12 cellular contexts compared by ENCODE assay signal in the genomic region with DNA sequence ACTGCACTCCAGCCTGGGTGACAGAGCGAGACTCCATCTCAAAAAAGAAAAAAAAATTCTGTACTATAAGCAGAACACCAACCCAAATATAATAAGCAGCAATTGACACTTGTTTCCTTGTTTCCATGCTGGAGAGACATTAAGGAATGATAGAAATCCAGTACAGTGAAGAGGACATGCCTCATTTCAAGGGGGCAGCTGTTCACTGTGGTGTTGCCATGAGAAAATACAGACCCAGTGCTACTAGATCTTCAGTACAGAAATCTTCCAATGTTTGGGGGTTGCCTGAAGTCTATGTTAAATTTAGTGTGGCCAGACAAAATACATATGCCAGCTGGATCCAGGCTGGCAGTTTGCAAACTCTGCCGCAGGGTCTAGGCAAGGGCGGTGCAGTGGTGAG. TPM values are rescaled to one million over a fixed set of nuclear protein-coding genes. Genes with fewer than 3 reads are reported as not detected.
DNase-seq lines count a peak whose midpoint lies in the region; ATAC-seq, FAIRE-seq and TF ChIP-seq lines count a peak whose summit lies in the region.
"Had no signal": no experiment of that assay in that cellular context is flagged by ENCODE, and none has a peak within 500 bp of the region (broad histone marks: within the 10 kb centered on the region; RNA-seq: fewer than 3 reads in every experiment).

No MANE protein-coding gene starts in this region.

- H3T11ph ChIP-seq in H9 (ENCODE audit: low read length), result no peak overlapping the region

- peak overlapping the region; percentile 96 for H3K27ac Mint-ChIP-seq in HFFc6
- peak overlapping the region; percentile 83 to 86 for H3K27ac Mint-ChIP-seq in activated naive CD4-positive, alpha-beta T cell treated with anti-CD3 and anti-CD28 coated beads, Interleukin-2, amount 50 U/mL, for 72 hours
- H3K27ac Mint-ChIP-seq in naive thymus-derived CD8-positive, alpha-beta T cell, result peak overlapping the region in 9 of 10 donors; percentile 68 to 98 (median 89)
- no peak overlapping the region for H3K27ac Mint-ChIP-seq in H9
- H3K27ac Mint-ChIP-seq: nephron progenitor cell had no signal

- H3K4ac ChIP-seq in H9 (ENCODE audit: low read depth, low read length), result no peak overlapping the region

- no peak overlapping the region for H4K5ac ChIP-seq in H9 (ENCODE audit: insufficient read length, low read depth, low read length)

- no peaks in the 10 kb centered on the region for H3K23me2 ChIP-seq in H9 (ENCODE audit: insufficient read length, low read depth, low read length, poor library complexity, severe bottlenecking)

- H3K27ac ChIP-seq in BLaER1 treated with 17β-estradiol and CSF1 and Interleukin-3, amounts not matched to agents 10 nM and 100 nM, result peak overlapping the region in 9 of 11 experiments; percentile 39 to 75 (median 68); a peak in 16 of 22 replicates
- no peak overlapping the region for H3K27ac ChIP-seq in H9 (ENCODE audit: insufficient read length, low read depth, low read length)
- H3K27ac ChIP-seq: C4-2B had no signal

- H4K20me1 ChIP-seq in BLaER1 treated with 17β-estradiol and CSF1 and Interleukin-3, amounts not matched to agents 10 nM and 100 nM, result no peaks in the 10 kb centered on the region
- no peaks in the 10 kb centered on the region for H4K20me1 ChIP-seq in H9 (ENCODE audit: control insufficient read depth, insufficient read depth, insufficient read length)

- peak overlapping the region; percentile 45 to 81 (median 62); a peak in 19 of 22 replicates for H3K4me2 ChIP-seq in BLaER1 treated with 17β-estradiol and CSF1 and Interleukin-3, amounts not matched to agents 10 nM and 100 nM
- H3K4me2 ChIP-seq in H9 (ENCODE audit: insufficient read depth, insufficient read length, low read length), result no peak overlapping the region

- H2BK12ac ChIP-seq in H9 (ENCODE audit: insufficient read length, low read depth, low read length), result no peak overlapping the region

- no peak overlapping the region for H3K56ac ChIP-seq in H9 (ENCODE audit: insufficient read length, low read depth, low read length)

- ATAC-seq in activated naive CD4-positive, alpha-beta T cell treated with anti-CD3 and anti-CD28 coated beads, Interleukin-2, amount 50 U/mL, for 72 hours, result no peak
- ATAC-seq in naive thymus-derived CD8-positive, alpha-beta T cell, result no peak

- no peak overlapping the region for H2AK5ac ChIP-seq in H9 (ENCODE audit: insufficient read length, low read length)

- H3K79me2 ChIP-seq in H9 (ENCODE audit: insufficient read depth, low read length), result no peaks in the 10 kb centered on the region

- H3K23ac ChIP-seq in H9 (ENCODE audit: insufficient read length, low read depth, low read length), result no peak overlapping the region

- H2BK5ac ChIP-seq in H9 (ENCODE audit: insufficient read length, low read length), result no peak overlapping the region

- H4K91ac ChIP-seq in H9 (ENCODE audit: insufficient read length, low read depth, low read length), result no peak overlapping the region

- no peak overlapping the region for H2BK120ac ChIP-seq in H9 (ENCODE audit: low read depth, low read length, poor library complexity, severe bottlenecking)

- peaks cover 17% of the 10 kb centered on the region for H3K36me3 Mint-ChIP-seq in HFFc6 (ENCODE audit: low read depth)
- peaks cover 4 to 22% of the 10 kb centered on the region in 2 donors for H3K36me3 Mint-ChIP-seq in activated naive CD4-positive, alpha-beta T cell treated with anti-CD3 and anti-CD28 coated beads, Interleukin-2, amount 50 U/mL, for 72 hours
- no peaks in the 10 kb centered on the region for H3K36me3 Mint-ChIP-seq in naive thymus-derived CD8-positive, alpha-beta T cell
- no peaks in the 10 kb centered on the region; a peak in 1 of 7 replicates for H3K36me3 Mint-ChIP-seq in H9 (ENCODE audit: insufficient read depth in 1 of 3, low read depth in 3 of 3)

- H2BK20ac ChIP-seq in H9 (ENCODE audit: low read depth, low read length, poor library complexity, severe bottlenecking), result no peak overlapping the region

- H3K9me3 ChIP-seq in BLaER1 treated with 17β-estradiol and CSF1 and Interleukin-3, amounts not matched to agents 10 nM and 100 nM (replicated peaks in 1 of 11), result peaks cover 0 to 4% (median 0%) of the 10 kb centered on the region in 11 experiments; a peak in 1 of 22 replicates
- no peaks in the 10 kb centered on the region for H3K9me3 ChIP-seq in H9 (ENCODE audit: control insufficient read depth, low read depth, low read length)
- H3K9me3 ChIP-seq: heart right ventricle had no signal

- FAIRE-seq in D721Med (lab: Jason Lieb, UNC), result no peak

- peaks cover 7% of the 10 kb centered on the region; the same call in 1 of the 2 replicates for H3K9me3 Mint-ChIP-seq in HFFc6
- H3K9me3 Mint-ChIP-seq in activated naive CD4-positive, alpha-beta T cell treated with anti-CD3 and anti-CD28 coated beads, Interleukin-2, amount 50 U/mL, for 72 hours, result peaks cover 0 to 8% of the 10 kb centered on the region in 2 donors
- H3K9me3 Mint-ChIP-seq in naive thymus-derived CD8-positive, alpha-beta T cell, result no peaks in the 10 kb centered on the region
- no peaks in the 10 kb centered on the region for H3K9me3 Mint-ChIP-seq in H9
- H3K9me3 Mint-ChIP-seq: nephron progenitor cell had no signal

- no peak overlapping the region for H2AFZ ChIP-seq in H9 (ENCODE audit: low read length)

- no peak overlapping the region for H2BK15ac ChIP-seq in H9 (ENCODE audit: low read depth, low read length)

- POLR2A ChIA-PET in naive thymus-derived CD8-positive, alpha-beta T cell (lab: Charles Lee), result interaction anchor here (6.6 to 12.5 kb wide), 4 partner anchors 7 to 22 kb away, joined by 124 to 361 read pairs (median 269); a partner anchor contains a TSS

- no peak overlapping the region for H3K9ac ChIP-seq in BLaER1 treated with 17β-estradiol and CSF1 and Interleukin-3, amounts not matched to agents 10 nM and 100 nM
- no peak overlapping the region for H3K9ac ChIP-seq in H9 (ENCODE audit: extremely low read depth, insufficient read length, low read length)

- WGBS in H9 (ENCODE audit: extremely low coverage, insufficient read length, low lambda C conversion rate), result no CpG with 5 or more reads among the region's 3 CpGs

- H3K4me3 ChIP-seq in BLaER1 treated with 17β-estradiol and CSF1 and Interleukin-3, amounts not matched to agents 10 nM and 100 nM, result no peak overlapping the region
- H3K4me3 ChIP-seq in foreskin fibroblast (ENCODE audit: low read depth in 1 of 2, low read length in 2 of 2), result no peak overlapping the region
- H3K4me3 ChIP-seq: heart right ventricle, K562 had no signal

- H3K4me1 ChIP-seq in BLaER1 treated with 17β-estradiol and CSF1 and Interleukin-3, amounts not matched to agents 10 nM and 100 nM, result peaks cover 46 to 93% (median 73%) of the 10 kb centered on the region in 10 experiments
- peaks cover 2% of the 10 kb centered on the region; the same call in 1 of the 2 replicates for H3K4me1 ChIP-seq in H9 (ENCODE audit: insufficient read depth, low read length)

- no peak overlapping the region for H3K14ac ChIP-seq in H9 (ENCODE audit: insufficient read depth, low read length)

- peaks cover 0 to 11% (median 0%) of the 10 kb centered on the region in 11 experiments; a peak in 3 of 22 replicates for H3K27me3 ChIP-seq in BLaER1 treated with 17β-estradiol and CSF1 and Interleukin-3, amounts not matched to agents 10 nM and 100 nM
- peaks cover 2% of the 10 kb centered on the region; the same call in 1 of the 2 replicates for H3K27me3 ChIP-seq in H9 (ENCODE audit: insufficient read depth, low read length)
- H3K27me3 ChIP-seq: heart right ventricle had no signal

- peaks cover 80% of the 10 kb centered on the region for H3K4me1 Mint-ChIP-seq in HFFc6 (ENCODE audit: low read depth)
- peaks cover 33 to 91% (median 87%) of the 10 kb centered on the region in 4 donors for H3K4me1 Mint-ChIP-seq in naive thymus-derived CD8-positive, alpha-beta T cell
- H3K4me1 Mint-ChIP-seq in H9, result peaks cover 12% of the 10 kb centered on the region in 2 experiments

- no peaks in the 10 kb centered on the region for H3K27me3 Mint-ChIP-seq in HFFc6 (ENCODE audit: insufficient read depth)
- no peaks in the 10 kb centered on the region for H3K27me3 Mint-ChIP-seq in naive thymus-derived CD8-positive, alpha-beta T cell
- peaks cover 45% of the 10 kb centered on the region for H3K27me3 Mint-ChIP-seq in H9 (ENCODE audit: low read depth)

- H3K18ac ChIP-seq in H9 (ENCODE audit: insufficient read length, low read depth, low read length), result no peak overlapping the region

- no peaks in the 10 kb centered on the region for H3K79me1 ChIP-seq in H9 (ENCODE audit: insufficient read depth, low read depth, low read length, poor library complexity, severe bottlenecking)

- DNase-seq in HFFc6, result no peak
- no peak for DNase-seq in activated naive CD4-positive, alpha-beta T cell treated with anti-CD3 and anti-CD28 coated beads, Interleukin-2, amount 50 U/mL, for 72 hours (ENCODE audit: low spot score in 2 of 2)
- no peak for DNase-seq in naive thymus-derived CD8-positive, alpha-beta T cell
- DNase-seq in foreskin fibroblast, result no peak
- no peak for DNase-seq in NCI-H748 (lab: John Stamatoyannopoulos, UW; ENCODE audit: unreplicated experiment)
- DNase-seq in H9, result no peak
- DNase-seq in D721Med (ENCODE audit: insufficient read length, low spot score), result no peak
- DNase-seq: nephron progenitor cell had no signal

- no peaks in the 10 kb centered on the region for H3K36me3 ChIP-seq in BLaER1 treated with 17β-estradiol and CSF1 and Interleukin-3, amounts not matched to agents 10 nM and 100 nM
- H3K36me3 ChIP-seq: heart right ventricle had no signal

- H3K4me3 Mint-ChIP-seq in HFFc6, result no peak overlapping the region
- H3K4me3 Mint-ChIP-seq in naive thymus-derived CD8-positive, alpha-beta T cell, result peak overlapping the region in 1 of 10 donors; percentile 13
- H3K4me3 Mint-ChIP-seq in H9, result no peak overlapping the region
- H3K4me3 Mint-ChIP-seq: nephron progenitor cell had no signal

- TF ChIP-seq CTCF in HFFc6 (IDR thresholded peaks at IDR 0.05) (no peak), foreskin fibroblast (IDR thresholded peaks at IDR 0.05; ENCODE audit: low read depth, low read length) (no peak), H9 (conservative IDR thresholded peaks at IDR 0.05) (no peak), D721Med (IDR thresholded peaks at IDR 0.05; ENCODE audit: insufficient read depth, missing control alignments) (no peak)

- no peak overlapping the region for H4K8ac ChIP-seq in H9 (replicated peaks; ENCODE audit: insufficient read length, low read depth, low read length)

RNA-seq across cellular contexts. Expression of a gene that starts 6.3 kb away (rescaled TPM):
- total RNA-seq in HFFc6 (2021; fragmentation: NEBNext Ultra II Directional; extraction: Animal tissue kit (Norgen Biotek cat#: 25700)), result 1,000 to 10,000 TPM; 3,909 to 6,151 (median 5,325) TPM
- total RNA-seq in activated naive CD4-positive, alpha-beta T cell treated with anti-CD3 and anti-CD28 coated beads, Interleukin-2, amount 50 U/mL, for 72 hours, result 1,000 to 10,000 TPM; 1,249 to 2,802 TPM
- 1,000 to 10,000 TPM; 1,479 to 1,535 TPM for total RNA-seq in naive thymus-derived CD8-positive, alpha-beta T cell
- polyA plus RNA-seq in naive thymus-derived CD8-positive, alpha-beta T cell, result 1,000 to 10,000 TPM; 6,950 to 8,855 (median 7,882) TPM
- 755 and 770 TPM in 2 replicates for total RNA-seq in H9 (2021)

RNA-seq across cellular contexts. Expression of a gene that starts 18.3 kb away (rescaled TPM):
- 10 to 100 TPM; 13.5 to 46.2 (median 41.9) TPM for total RNA-seq in HFFc6 (2021; fragmentation: NEBNext Ultra II Directional; extraction: Animal tissue kit (Norgen Biotek cat#: 25700))
- total RNA-seq in activated naive CD4-positive, alpha-beta T cell treated with anti-CD3 and anti-CD28 coated beads, Interleukin-2, amount 50 U/mL, for 72 hours, result 10 to 100 TPM; 53.6 to 59.9 TPM
- 100 to 1,000 TPM; 165 to 168 TPM for total RNA-seq in naive thymus-derived CD8-positive, alpha-beta T cell
- 100 to 1,000 TPM in 2 of 3 donors, 10 to 100 TPM in 1; 70.1 to 173 (median 104) TPM for polyA plus RNA-seq in naive thymus-derived CD8-positive, alpha-beta T cell
- total RNA-seq in H9 (2021), result 1.4 and 1.7 TPM in 2 replicates

Comparison
In these comparisons a context has a peak if more than half of its experiments do, and no peak if none do; other contexts are left out.
1. H3K27ac Mint-ChIP-seq: peak in HFFc6 (single experiment), activated naive CD4-positive, alpha-beta T cell treated with anti-CD3 and anti-CD28 coated beads, Interleukin-2, amount 50 U/mL, for 72 hours (2 of 2) and naive thymus-derived CD8-positive, alpha-beta T cell (9 of 10); none in H9 (0 of 3).